ENCODE assay signal across 1 cellular context in the genomic region with DNA sequence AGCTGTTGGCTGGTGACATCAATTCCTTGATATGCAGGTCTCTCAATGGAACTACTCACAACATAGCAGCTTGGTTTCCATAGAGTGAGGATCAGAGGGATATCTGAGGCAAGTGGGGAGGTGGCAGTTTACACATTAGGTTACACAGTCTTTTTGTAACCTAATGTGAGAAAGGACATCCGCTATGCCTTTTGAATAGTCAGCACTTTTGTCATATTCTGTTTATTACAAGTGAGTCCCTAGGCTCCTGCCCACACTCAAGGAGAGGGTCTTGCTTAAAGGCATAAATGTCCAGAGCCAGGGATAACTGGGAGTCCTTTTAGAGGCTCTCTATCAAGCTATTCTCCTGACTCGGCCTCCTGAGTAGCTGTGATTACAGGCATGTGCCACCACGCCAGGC.
TF ChIP-seq lines count a peak whose summit lies in the region.

No MANE protein-coding gene starts in this region.

TF ChIP-seq in K562, 482 proteins besides CTCF, POLR2A, EP300 and RAD21 (continued from another document):
- TF ChIP-seq E4F1 (CRISPR knock-in tag; IDR thresholded peaks at IDR 0.05; ENCODE audit: borderline replicate concordance): no peak
- TF ChIP-seq, protein P1, sequence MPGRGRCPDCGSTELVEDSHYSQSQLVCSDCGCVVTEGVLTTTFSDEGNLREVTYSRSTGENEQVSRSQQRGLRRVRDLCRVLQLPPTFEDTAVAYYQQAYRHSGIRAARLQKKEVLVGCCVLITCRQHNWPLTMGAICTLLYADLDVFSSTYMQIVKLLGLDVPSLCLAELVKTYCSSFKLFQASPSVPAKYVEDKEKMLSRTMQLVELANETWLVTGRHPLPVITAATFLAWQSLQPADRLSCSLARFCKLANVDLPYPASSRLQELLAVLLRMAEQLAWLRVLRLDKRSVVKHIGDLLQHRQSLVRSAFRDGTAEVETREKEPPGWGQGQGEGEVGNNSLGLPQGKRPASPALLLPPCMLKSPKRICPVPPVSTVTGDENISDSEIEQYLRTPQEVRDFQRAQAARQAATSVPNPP (IDR thresholded peaks at IDR 0.05; ENCODE audit: borderline replicate concordance, insufficient read depth, insufficient read length): no peak
- TF ChIP-seq, protein P2, sequence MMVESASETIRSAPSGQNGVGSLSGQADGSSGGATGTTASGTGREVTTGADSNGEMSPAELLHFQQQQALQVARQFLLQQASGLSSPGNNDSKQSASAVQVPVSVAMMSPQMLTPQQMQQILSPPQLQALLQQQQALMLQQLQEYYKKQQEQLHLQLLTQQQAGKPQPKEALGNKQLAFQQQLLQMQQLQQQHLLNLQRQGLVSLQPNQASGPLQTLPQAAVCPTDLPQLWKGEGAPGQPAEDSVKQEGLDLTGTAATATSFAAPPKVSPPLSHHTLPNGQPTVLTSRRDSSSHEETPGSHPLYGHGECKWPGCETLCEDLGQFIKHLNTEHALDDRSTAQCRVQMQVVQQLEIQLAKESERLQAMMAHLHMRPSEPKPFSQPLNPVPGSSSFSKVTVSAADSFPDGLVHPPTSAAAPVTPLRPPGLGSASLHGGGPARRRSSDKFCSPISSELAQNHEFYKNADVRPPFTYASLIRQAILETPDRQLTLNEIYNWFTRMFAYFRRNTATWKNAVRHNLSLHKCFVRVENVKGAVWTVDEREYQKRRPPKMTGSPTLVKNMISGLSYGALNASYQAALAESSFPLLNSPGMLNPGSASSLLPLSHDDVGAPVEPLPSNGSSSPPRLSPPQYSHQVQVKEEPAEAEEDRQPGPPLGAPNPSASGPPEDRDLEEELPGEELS (CRISPR knock-in tag; IDR thresholded peaks at IDR 0.05; ENCODE audit: borderline replicate concordance): no peak
- peak; percentile 73 for TF ChIP-seq MAFK (IDR thresholded peaks at IDR 0.05; ENCODE audit: low read length)
- TF ChIP-seq MAFF (IDR thresholded peaks at IDR 0.05; ENCODE audit: low read length): peak; percentile 73
